1 cellular context compared by ENCODE assay signal in genomic region chr17:19364699-19365498, GRCh38.
TF ChIP-seq lines count a peak whose summit lies in the region.

No MANE protein-coding gene starts in this region.

TF ChIP-seq in HepG2, 621 proteins besides CTCF, POLR2A, EP300 and RAD21 (continued from another document and continues in another):
- TF ChIP-seq AHDC1 (CRISPR knock-in tag; IDR thresholded peaks at IDR 0.05; ENCODE audit: borderline replicate concordance) (no peak), ZC3H13 (CRISPR knock-in tag; IDR thresholded peaks at IDR 0.05) (no peak), GATAD1 (CRISPR knock-in tag; IDR thresholded peaks at IDR 0.05) (0 out of 2 replicates have a peak, but pooled peaks have one; percentile 13), REPIN1 (CRISPR knock-in tag; IDR thresholded peaks at IDR 0.05; ENCODE audit: borderline replicate concordance, low read depth) (no peak), GPN1 (CRISPR knock-in tag; IDR thresholded peaks at IDR 0.05; ENCODE audit: borderline replicate concordance) (no peak), KMT2A (CRISPR knock-in tag; IDR thresholded peaks at IDR 0.05) (no peak), ZBTB10 (CRISPR knock-in tag; IDR thresholded peaks at IDR 0.05; ENCODE audit: borderline replicate concordance) (no peak), ZNF678 (CRISPR knock-in tag; IDR thresholded peaks at IDR 0.05) (no peak), ZSCAN25 (CRISPR knock-in tag; IDR thresholded peaks at IDR 0.05) (peak; percentile 95), ATRX (CRISPR knock-in tag; IDR thresholded peaks at IDR 0.05; ENCODE audit: borderline replicate concordance) (no peak), DNMT1 (CRISPR knock-in tag; IDR thresholded peaks at IDR 0.05) (no peak), SP5 (CRISPR knock-in tag; IDR thresholded peaks at IDR 0.05; ENCODE audit: borderline replicate concordance, low read depth) (no peak), ZBTB8A (CRISPR knock-in tag; IDR thresholded peaks at IDR 0.05; ENCODE audit: borderline replicate concordance, low read depth) (no peak), ZNF646 (CRISPR knock-in tag; IDR thresholded peaks at IDR 0.05) (no peak), HHEX (CRISPR knock-in tag; IDR thresholded peaks at IDR 0.05) (no peak), TSC22D2 (CRISPR knock-in tag; IDR thresholded peaks at IDR 0.05; ENCODE audit: borderline replicate concordance) (no peak), ZNF746 (CRISPR knock-in tag; IDR thresholded peaks at IDR 0.05) (no peak), MAFG (CRISPR knock-in tag; IDR thresholded peaks at IDR 0.05) (no peak), TFE3 (CRISPR knock-in tag; IDR thresholded peaks at IDR 0.05) (no peak), RXRA (CRISPR knock-in tag; IDR thresholded peaks at IDR 0.05) (no peak), GZF1 (CRISPR knock-in tag; IDR thresholded peaks at IDR 0.05) (no peak), BCL6 (CRISPR knock-in tag; IDR thresholded peaks at IDR 0.05) (no peak), ZNF691 (CRISPR knock-in tag; IDR thresholded peaks at IDR 0.05; ENCODE audit: borderline replicate concordance, low read depth) (no peak), RAD51 (IDR thresholded peaks at IDR 0.05; ENCODE audit: borderline replicate concordance) (no peak), ZZZ3 (CRISPR knock-in tag; IDR thresholded peaks at IDR 0.05; ENCODE audit: borderline replicate concordance) (no peak), MEF2D (CRISPR knock-in tag; IDR thresholded peaks at IDR 0.05) (no peak), BATF2 (CRISPR knock-in tag; IDR thresholded peaks at IDR 0.05) (no peak), ZNF614 (CRISPR knock-in tag; IDR thresholded peaks at IDR 0.05; ENCODE audit: borderline replicate concordance) (no peak), ISL2 (CRISPR knock-in tag; IDR thresholded peaks at IDR 0.05) (0 out of 2 replicates have a peak, but pooled peaks have one; percentile 35), ZNF317 (CRISPR knock-in tag; IDR thresholded peaks at IDR 0.05) (no peak), LCORL (IDR thresholded peaks at IDR 0.05) (no peak), LCORL (CRISPR knock-in tag; IDR thresholded peaks at IDR 0.05) (no peak), HIVEP1 (CRISPR knock-in tag; IDR thresholded peaks at IDR 0.05) (no peak), ATF1 (CRISPR knock-in tag; IDR thresholded peaks at IDR 0.05) (no peak), ZSCAN12 (CRISPR knock-in tag; IDR thresholded peaks at IDR 0.05) (no peak), NFE2 (CRISPR knock-in tag; IDR thresholded peaks at IDR 0.05) (no peak), CEBPB (IDR thresholded peaks at IDR 0.05; ENCODE audit: borderline replicate concordance, low read depth, low read length) (no peak), RXRB (CRISPR knock-in tag; IDR thresholded peaks at IDR 0.05; ENCODE audit: borderline replicate concordance) (0 out of 2 replicates have a peak, but pooled peaks have one; percentile 36), TCF7L2 (IDR thresholded peaks at IDR 0.05; ENCODE audit: low read depth, low read length) (no peak), CREBL2 (CRISPR knock-in tag; IDR thresholded peaks at IDR 0.05; ENCODE audit: borderline replicate concordance) (no peak), SMAD9 (CRISPR knock-in tag; IDR thresholded peaks at IDR 0.05) (no peak), GLI4 (CRISPR knock-in tag; IDR thresholded peaks at IDR 0.05; ENCODE audit: borderline replicate concordance) (no peak), KLF6 (CRISPR knock-in tag; IDR thresholded peaks at IDR 0.05) (no peak), ZFP82 (CRISPR knock-in tag; IDR thresholded peaks at IDR 0.05; ENCODE audit: borderline replicate concordance) (no peak), ERF (CRISPR knock-in tag; IDR thresholded peaks at IDR 0.05) (0 out of 2 replicates have a peak, but pooled peaks have one; percentile 40), TFDP2 (CRISPR knock-in tag; IDR thresholded peaks at IDR 0.05) (no peak), ZNF484 (CRISPR knock-in tag; IDR thresholded peaks at IDR 0.05; ENCODE audit: borderline replicate concordance, low read depth) (no peak), RFXANK (CRISPR knock-in tag; IDR thresholded peaks at IDR 0.05) (no peak), ATAD3A (CRISPR knock-in tag; IDR thresholded peaks at IDR 0.05) (no peak)
